ENCODE assay signal across 1 cellular context in genomic region chr11:36073411-36074203, GRCh38.
A peak's percentile ranks its signal among the peaks of the same experiment; 100 is the strongest.
TF ChIP-seq lines count a peak whose summit lies in the region.

No MANE protein-coding gene starts in this region.

TF ChIP-seq in K562, 482 proteins besides CTCF, POLR2A, EP300 and RAD21 (continued from another document):
- no peak for TF ChIP-seq PBX2 (CRISPR knock-in tag; IDR thresholded peaks at IDR 0.05; ENCODE audit: low read depth)
- TF ChIP-seq PBX2 (tag; conservative IDR thresholded peaks at IDR 0.05; ENCODE audit: low read depth): peak; percentile 87
- peak; percentile 28; the same call in 1 of the 2 replicates for TF ChIP-seq SMAD4 (CRISPR knock-in tag; conservative IDR thresholded peaks at IDR 0.05)
- no peak for TF ChIP-seq ZFPM2 (CRISPR knock-in tag; IDR thresholded peaks at IDR 0.05)
